Comparison of ENCODE assay signal across 9 cellular contexts in genomic region chr18:48990497-48991298, GRCh38. TPM values are rescaled to one million over a fixed set of nuclear protein-coding genes. Genes with fewer than 3 reads are reported as not detected.
A peak's percentile ranks its signal among the peaks of the same experiment; 100 is the strongest.
DNase-seq lines count a peak whose midpoint lies in the region; ATAC-seq, FAIRE-seq and TF ChIP-seq lines count a peak whose summit lies in the region.
"Had no signal": no experiment of that assay in that cellular context is flagged by ENCODE, and none has a peak within 500 bp of the region (broad histone marks: within the 10 kb centered on the region; RNA-seq: fewer than 3 reads in every experiment).

No MANE protein-coding gene starts in this region.

- no peak for TF ChIP-seq CTCF in IMR-90 (conservative IDR thresholded peaks at IDR 0.05; ENCODE audit: low read depth, low read length)
- no peak for TF ChIP-seq CTCF in kidney (IDR thresholded peaks at IDR 0.05; ENCODE audit: borderline replicate concordance, extremely low read depth, insufficient read depth)
- no peak for TF ChIP-seq CTCF in thyroid gland (IDR thresholded peaks at IDR 0.05)
- no peak for TF ChIP-seq CTCF in progenitor cell of endocrine pancreas (IDR thresholded peaks at IDR 0.05; ENCODE audit: unreplicated experiment)

- no CpG with 5 or more reads among the region's 15 CpGs for WGBS in IMR-90 (ENCODE audit: extremely low coverage in 2 of 2, insufficient read length in 1 of 2), 2 experiments
- WGBS in thyroid gland, 2 donors: 77 to 86% methylated on average over 11 to 15 of the region's 15 CpGs

- peaks cover 12% of the 10 kb centered on the region for H3K27me3 Mint-ChIP-seq in progenitor cell of endocrine pancreas

- peaks cover 23% of the 10 kb centered on the region for H3K4me1 Mint-ChIP-seq in progenitor cell of endocrine pancreas (ENCODE audit: low read depth)

- POLR2A ChIA-PET in IMR-90 (lab: Charles Lee; ENCODE audit: unreplicated experiment): no interaction called here

- CTCF ChIA-PET in IMR-90 (lab: Yijun Ruan, JAX): interaction anchor here (0.6 kb wide), 2 partner anchors 31 to 75 kb away, joined by 3 to 4 read pairs; no protein-coding TSS in a partner anchor

- FAIRE-seq in kidney (lab: Jason Lieb, UNC): no peak
- FAIRE-seq: endometrium had no signal

- H3K9ac ChIP-seq in IMR-90 (ENCODE audit: low read depth, low read length) (0 out of 2 replicates have a peak overlapping the region, but pooled peaks have one; percentile 2), kidney (ENCODE audit: low read length in 2 of 2) (no peak overlapping the region)

- peaks cover 0 to 17% of the 10 kb centered on the region in 2 experiments; a peak in 3 of 4 replicates for H3K79me1 ChIP-seq in IMR-90 (ENCODE audit: low read depth in 1 of 2, low read length in 2 of 2)

- H3K27me3 ChIP-seq in IMR-90 (ENCODE audit: control insufficient read depth, insufficient read depth, low read length) (no peaks in the 10 kb centered on the region), thyroid gland (no peaks in the 10 kb centered on the region)

- no peaks in the 10 kb centered on the region for H3K36me3 Mint-ChIP-seq in progenitor cell of endocrine pancreas (ENCODE audit: insufficient read depth)

- peak overlapping the region; percentile 83 for H2BK20ac ChIP-seq in IMR-90 (ENCODE audit: low read depth, low read length)

- peak overlapping the region; percentile 89 for H3K4ac ChIP-seq in IMR-90 (ENCODE audit: low read depth, low read length)

- peak overlapping the region; percentile 70 for H4K5ac ChIP-seq in IMR-90 (ENCODE audit: low read depth, low read length)

- H3K9me3 ChIP-seq in IMR-90 (ENCODE audit: control insufficient read depth, insufficient read depth, low read length): no peaks in the 10 kb centered on the region
- no peaks in the 10 kb centered on the region for H3K9me3 ChIP-seq in kidney (ENCODE audit: control insufficient read depth in 1 of 2, low read length in 2 of 2)
- H3K9me3 ChIP-seq in thyroid gland: no peaks in the 10 kb centered on the region

- peaks cover 6% of the 10 kb centered on the region; the same call in 1 of the 2 replicates for H4K20me1 ChIP-seq in IMR-90 (ENCODE audit: insufficient read depth, low read length)

- peak overlapping the region; percentile 74 for H3K18ac ChIP-seq in IMR-90 (ENCODE audit: low read depth, low read length)

- ATAC-seq in IMR-90 (ENCODE audit: low read depth): peak; percentile 79

- peak overlapping the region; percentile 86 for H2BK5ac ChIP-seq in IMR-90 (ENCODE audit: low read depth, low read length, poor library complexity, severe bottlenecking)

- H2BK120ac ChIP-seq in IMR-90 (ENCODE audit: low read depth, low read length): peak overlapping the region; percentile 75

- H3K27ac ChIP-seq in IMR-90 (ENCODE audit: insufficient read depth, low read length) (peak overlapping the region; percentile 2; the same call in 1 of the 2 replicates), kidney (ENCODE audit: low read depth in 2 of 2, low read length in 2 of 2) (no peak overlapping the region), thyroid gland (peak overlapping the region in 2 of 3 donors; percentile 17 to 89)

- peak overlapping the region; percentile 76 for H3K23ac ChIP-seq in IMR-90 (ENCODE audit: low read depth, low read length)

- H3K4me1 ChIP-seq in IMR-90 (ENCODE audit: control insufficient read depth, insufficient read depth, low read length) (peaks cover 36% of the 10 kb centered on the region), kidney (ENCODE audit: control insufficient read depth in 1 of 2, insufficient read depth in 1 of 2, low read depth in 1 of 2, low read length in 2 of 2) (peaks cover 0 to 2% of the 10 kb centered on the region in 2 donors), thyroid gland (peaks cover 26 to 72% of the 10 kb centered on the region in 2 donors)

- peak overlapping the region; percentile 55; the same call in 2 of the 3 replicates for H2BK15ac ChIP-seq in IMR-90 (ENCODE audit: low read depth, low read length)

- H3K14ac ChIP-seq in IMR-90 (replicated peaks; ENCODE audit: low read depth, low read length): peak overlapping the region; percentile 64

- H2AK9ac ChIP-seq in IMR-90 (replicated peaks; ENCODE audit: low read depth, low read length, poor library complexity): peak overlapping the region; percentile 95

- dilution Hi-C loops in IMR-90 (cut with HindIII; ENCODE audit: low sequenced_read_pairs, unreplicated experiment): no loop called here

- H3K4me3 ChIP-seq in IMR-90 (ENCODE audit: insufficient read depth, low read depth, low read length): no peak overlapping the region
- H3K4me3 ChIP-seq in kidney (ENCODE audit: low read length in 2 of 2): no peak overlapping the region
- H3K4me3 ChIP-seq in thyroid gland (replicated peaks in 1 of 3): no peak overlapping the region

- peak overlapping the region; percentile 94 for H2AK5ac ChIP-seq in IMR-90 (ENCODE audit: low read depth, low read length)

- H3K9me3 Mint-ChIP-seq in progenitor cell of endocrine pancreas (ENCODE audit: low read depth): no peaks in the 10 kb centered on the region

- H3K36me3 ChIP-seq in IMR-90 (ENCODE audit: control insufficient read depth, insufficient read depth, low read length): no peaks in the 10 kb centered on the region
- no peaks in the 10 kb centered on the region for H3K36me3 ChIP-seq in kidney (ENCODE audit: control insufficient read depth in 1 of 2, insufficient read depth in 2 of 2, low read length in 2 of 2)
- H3K36me3 ChIP-seq in thyroid gland: no peaks in the 10 kb centered on the region

- in situ Hi-C loops in IMR-90 (cut with MboI; ENCODE audit: low sequenced_read_pairs): no loop called here

- H3K4me3 Mint-ChIP-seq in progenitor cell of endocrine pancreas (ENCODE audit: low read depth): no peak overlapping the region

- TF ChIP-seq RAD21 in IMR-90 (IDR thresholded peaks at IDR 0.05; ENCODE audit: low read length): no peak

- peak overlapping the region; percentile 20; the same call in 1 of the 2 replicates for H3K4me2 ChIP-seq in IMR-90 (ENCODE audit: low read depth, low read length)

- H2AFZ ChIP-seq in IMR-90 (replicated peaks; ENCODE audit: low read length, poor library complexity): peak overlapping the region; percentile 75

- no peak overlapping the region for H3K27ac Mint-ChIP-seq in progenitor cell of endocrine pancreas

- intact Hi-C loops in IMR-90 (cut with micrococcal nuclease): no loop called here
- intact Hi-C loops in kidney (cut with DNase I): no loop called here
- intact Hi-C loops in thyroid gland (cut with DNase I): no loop called here

- no TSS peak for BruUV-seq in IMR-90 (replicated peaks; lab: Mats Ljungman, UMichigan)

- peak overlapping the region; percentile 37 to 72; a peak in 3 of 4 replicates for H4K8ac ChIP-seq in IMR-90 (ENCODE audit: low read depth in 2 of 2, low read length in 2 of 2)

- peak overlapping the region; percentile 91 for H4K91ac ChIP-seq in IMR-90 (ENCODE audit: insufficient read depth, low read depth, low read length)

- DNase-seq in IMR-90 (peak; percentile 75), astrocyte of the hippocampus (ENCODE audit: low read depth, low spot score) (peak; percentile 73), kidney (peak; percentile 80), thyroid gland (no peak), inferior parietal cortex (ENCODE audit: extremely low spot score) (no peak), NCI-H345 (lab: John Stamatoyannopoulos, UW) (no peak), progenitor cell of endocrine pancreas (ENCODE audit: low spot score, unreplicated experiment) (no peak), NCI-H2081 treated with DMSO at 0.1 percent for 48 hours (lab: John Stamatoyannopoulos, UW) (no peak)

- TF ChIP-seq POLR2A in IMR-90 (IDR thresholded peaks at IDR 0.05; ENCODE audit: low read depth, low read length): no peak
- no peak for TF ChIP-seq POLR2A in thyroid gland (IDR thresholded peaks at IDR 0.05)

- peaks cover 42% of the 10 kb centered on the region for H3K9me1 ChIP-seq in IMR-90 (ENCODE audit: insufficient read depth, low read length)

- H3K56ac ChIP-seq in IMR-90 (ENCODE audit: extremely low read depth, insufficient read depth, low read length): no peak overlapping the region

TF ChIP-seq in IMR-90, 13 proteins besides CTCF, POLR2A, EP300 and RAD21:
- peak; percentile 22 for TF ChIP-seq RCOR1 (IDR thresholded peaks at IDR 0.05; ENCODE audit: insufficient replicate concordance, low read length)
- TF ChIP-seq FOS (IDR thresholded peaks at IDR 0.05; ENCODE audit: low read depth, low read length): peak; percentile 88
- peak; percentile 15; the same call in 1 of the 2 replicates for TF ChIP-seq SMC3 (IDR thresholded peaks at IDR 0.05; ENCODE audit: low read depth, low read length)
- peak; percentile 13; the same call in 1 of the 2 replicates for TF ChIP-seq USF2 (IDR thresholded peaks at IDR 0.05; ENCODE audit: low read depth, low read length)
- TF ChIP-seq RFX5 (IDR thresholded peaks at IDR 0.05; ENCODE audit: low read depth, low read length): no peak
- no peak for TF ChIP-seq CEBPB (IDR thresholded peaks at IDR 0.05; ENCODE audit: low read depth, low read length)
- TF ChIP-seq MXI1 (IDR thresholded peaks at IDR 0.05; ENCODE audit: borderline replicate concordance, low read depth, low read length): no peak

RNA-seq across cellular contexts. Expression of gene SMAD7, which starts 39.9 kb away (rescaled TPM):
- total RNA-seq in IMR-90 (2012; rRNA removed): 13.3 and 15.8 TPM in 2 replicates
- 17.6 and 17.9 TPM in 2 replicates for polyA plus RNA-seq in IMR-90 (2012; rRNA removed)
- polyA plus RNA-seq in IMR-90 (2012; cell fraction: cytosol; rRNA removed): 8.3 and 14.6 TPM in 2 replicates
- 22.6 and 22.9 TPM in 2 replicates for polyA plus RNA-seq in IMR-90 (2012; cell fraction: nucleus; rRNA removed; ENCODE audit: low replicate concordance)
- total RNA-seq in kidney: 32.6 TPM
- polyA plus RNA-seq in kidney (ENCODE audit: insufficient read depth, low read depth, low replicate concordance): 17.3 TPM
- total RNA-seq in thyroid gland: 10 to 100 TPM; 40.1 to 69.3 (median 59.2) TPM
- total RNA-seq in progenitor cell of endocrine pancreas: 24.3 and 27.8 TPM in 2 replicates

Comparison
In these comparisons a context has a peak if more than half of its experiments do, and no peak if none do; other contexts are left out.
1. DNase-seq: peak in IMR-90 (single experiment), astrocyte of the hippocampus (single experiment) and kidney (single experiment); none in thyroid gland (0 of 2), inferior parietal cortex (single experiment), NCI-H345 (single experiment), progenitor cell of endocrine pancreas (single experiment) and NCI-H2081 treated with DMSO at 0.1 percent for 48 hours (single experiment).
2. H3K27ac ChIP-seq: peak in IMR-90 (single experiment) and thyroid gland (2 of 3); none in kidney (0 of 2).